ENCODE assay signal across 17 cellular contexts in the genomic region with DNA sequence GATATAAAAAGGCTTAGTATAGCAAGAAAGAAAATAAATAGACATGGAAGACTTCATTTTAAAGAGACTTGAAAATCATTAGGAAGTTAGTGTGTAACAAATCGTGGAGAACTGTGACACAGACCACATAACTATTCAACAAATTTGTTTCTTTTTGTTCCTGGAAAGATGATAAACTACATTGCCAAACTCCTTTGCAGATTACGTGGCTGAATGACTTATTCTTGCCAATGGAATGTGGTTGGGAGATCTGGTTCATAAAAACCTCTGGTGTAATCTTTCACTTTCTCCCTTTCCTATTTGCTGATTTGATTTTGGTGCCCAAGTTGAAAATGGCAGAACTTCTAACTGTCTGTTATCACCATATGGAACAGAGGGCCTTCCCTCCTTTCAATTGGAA.
A peak's percentile ranks its signal among the peaks of the same experiment; 100 is the strongest.
DNase-seq lines count a peak whose midpoint lies in the region; ATAC-seq and TF ChIP-seq lines count a peak whose summit lies in the region.
"Had no signal": no experiment of that assay in that cellular context is flagged by ENCODE, and none has a peak within 500 bp of the region (broad histone marks: within the 10 kb centered on the region; RNA-seq: fewer than 3 reads in every experiment).

No MANE protein-coding gene starts in this region.

- intact Hi-C loops in IMR-90 (cut with micrococcal nuclease), result loop anchor here (10.0 kb wide), 1 partner anchor 327 kb away; a partner anchor contains a TSS

- no peak overlapping the region for H3K14ac ChIP-seq in IMR-90 (replicated peaks; ENCODE audit: low read depth, low read length)

- H2AFZ ChIP-seq in IMR-90 (replicated peaks; ENCODE audit: low read length, poor library complexity), result no peak overlapping the region

- POLR2A ChIA-PET in AG04449 (lab: Yijun Ruan, JAX), result interaction anchor here (0.9 kb wide), 1 partner anchor 264 kb away, joined by 3 read pairs; no protein-coding TSS in a partner anchor
- POLR2A ChIA-PET in IMR-90 (lab: Charles Lee; ENCODE audit: unreplicated experiment), result no interaction called here

- no peak overlapping the region for H2AK9ac ChIP-seq in IMR-90 (replicated peaks; ENCODE audit: low read depth, low read length, poor library complexity)

- no peaks in the 10 kb centered on the region for H3K79me1 ChIP-seq in IMR-90 (ENCODE audit: low read depth in 1 of 2, low read length in 2 of 2)

- H3K9me3 ChIP-seq in IMR-90 (ENCODE audit: control insufficient read depth, insufficient read depth, low read length), result no peaks in the 10 kb centered on the region
- H3K9me3 ChIP-seq: A549, left lung, thyroid gland had no signal

- H2BK15ac ChIP-seq in IMR-90 (ENCODE audit: low read depth, low read length), result no peak overlapping the region

- DNase-seq in AG04449 (ENCODE audit: low read depth, low spot score) (peak; percentile 77), IMR-90 (peak; percentile 83), brain microvascular endothelial cell (peak; percentile 78), kidney epithelial cell (ENCODE audit: low read depth) (peak; percentile 37), NCI-H1694 (lab: John Stamatoyannopoulos, UW) (no peak), NCI-H524 treated with DMSO at 0.1 percent for 48 hours (lab: John Stamatoyannopoulos, UW) (no peak), RPMI8226 (no peak)
- DNase-seq in effector CD8-positive, alpha-beta T cell (lab: John Stamatoyannopoulos, UW), result no peak
- DNase-seq: activated CD8-positive, alpha-beta memory T cell treated with anti-CD3 and anti-CD28 coated beads for 24 hours; DMS53; head of caudate nucleus; left lung; NCI-H1092; NCI-H345; thyroid gland had no signal

- CTCF ChIA-PET in AG04449 (lab: Yijun Ruan, JAX) (no interaction called here), IMR-90 (lab: Yijun Ruan, JAX) (interaction anchor here (0.6 kb wide), 1 partner anchor 21 kb away, joined by 3 read pairs; no protein-coding TSS in a partner anchor)

- H3K23ac ChIP-seq in IMR-90 (ENCODE audit: low read depth, low read length), result no peak overlapping the region

- H2BK120ac ChIP-seq in IMR-90 (ENCODE audit: low read depth, low read length), result no peak overlapping the region

- peak; percentile 82 for ATAC-seq in IMR-90 (ENCODE audit: low read depth)
- ATAC-seq: A549, left lung, Panc1 had no signal

- in situ Hi-C loops in IMR-90 (cut with MboI; ENCODE audit: low sequenced_read_pairs) (no loop called here), brain microvascular endothelial cell (cut with HindIII; ENCODE audit: low pct_ligation_motif_present, low sequenced_read_pairs) (no loop called here)

- no peak overlapping the region for H3K9ac ChIP-seq in IMR-90 (ENCODE audit: low read depth, low read length)

- no peak overlapping the region for H3K4ac ChIP-seq in IMR-90 (ENCODE audit: low read depth, low read length)

- no TSS peak for BruUV-seq in IMR-90 (replicated peaks; lab: Mats Ljungman, UMichigan)

- H3K56ac ChIP-seq in IMR-90 (ENCODE audit: extremely low read depth, insufficient read depth, low read length), result no peak overlapping the region

- H3K27ac ChIP-seq in IMR-90 (ENCODE audit: insufficient read depth, low read length), result no peak overlapping the region
- no peak overlapping the region for H3K27ac ChIP-seq in brain microvascular endothelial cell
- H3K27ac ChIP-seq: A549, left lung, thyroid gland had no signal

- H4K91ac ChIP-seq in IMR-90 (ENCODE audit: insufficient read depth, low read depth, low read length), result no peak overlapping the region

- dilution Hi-C loops in IMR-90 (cut with HindIII; ENCODE audit: low sequenced_read_pairs, unreplicated experiment), result no loop called here

- no peak for TF ChIP-seq RAD21 in IMR-90 (IDR thresholded peaks at IDR 0.05; ENCODE audit: low read length)

- H3K36me3 ChIP-seq in IMR-90 (ENCODE audit: control insufficient read depth, insufficient read depth, low read length) (no peaks in the 10 kb centered on the region), brain microvascular endothelial cell (replicated peaks) (no peaks in the 10 kb centered on the region), kidney epithelial cell (ENCODE audit: control insufficient read depth, insufficient read depth, low read length) (no peaks in the 10 kb centered on the region)
- H3K36me3 ChIP-seq: left lung, thyroid gland had no signal

- H4K8ac ChIP-seq in IMR-90 (ENCODE audit: low read depth in 2 of 2, low read length in 2 of 2), result no peak overlapping the region

- no peak overlapping the region for H3K18ac ChIP-seq in IMR-90 (ENCODE audit: low read depth, low read length)

- no CpG with 5 or more reads among the region's 2 CpGs for WGBS in IMR-90 (ENCODE audit: extremely low coverage in 2 of 2, insufficient read length in 1 of 2), 2 experiments

- no peak overlapping the region for H3K4me3 ChIP-seq in AG04449 (ENCODE audit: low read depth, low read length)
- no peak overlapping the region for H3K4me3 ChIP-seq in IMR-90 (ENCODE audit: insufficient read depth, low read depth, low read length)
- no peak overlapping the region for H3K4me3 ChIP-seq in brain microvascular endothelial cell (ENCODE audit: low read depth, low read length)
- H3K4me3 ChIP-seq in kidney epithelial cell (ENCODE audit: low read depth, low read length), result no peak overlapping the region
- H3K4me3 ChIP-seq: A549, left lung, thyroid gland had no signal

- H3K4me2 ChIP-seq in IMR-90 (ENCODE audit: low read depth, low read length), result peak overlapping the region; percentile 72; the same call in 1 of the 2 replicates
- H3K4me2 ChIP-seq: A549 had no signal

- H3K4me1 ChIP-seq in IMR-90 (ENCODE audit: control insufficient read depth, insufficient read depth, low read length), result no peaks in the 10 kb centered on the region; the same call in 1 of the 2 replicates
- H3K4me1 ChIP-seq: A549, left lung, thyroid gland had no signal

- H4K20me1 ChIP-seq in IMR-90 (ENCODE audit: insufficient read depth, low read length), result no peaks in the 10 kb centered on the region

- TF ChIP-seq CTCF in AG04449 (IDR thresholded peaks at IDR 0.05; ENCODE audit: insufficient read depth, low read length, missing control alignments), result no peak
- no peak for TF ChIP-seq CTCF in IMR-90 (conservative IDR thresholded peaks at IDR 0.05; ENCODE audit: low read depth, low read length)
- no peak for TF ChIP-seq CTCF in brain microvascular endothelial cell (IDR thresholded peaks at IDR 0.05; ENCODE audit: low read depth, low read length, missing control alignments)
- TF ChIP-seq CTCF in kidney epithelial cell (IDR thresholded peaks at IDR 0.05; ENCODE audit: insufficient read depth, low read length, poor library complexity, severe bottlenecking), result no peak

- H2AK5ac ChIP-seq in IMR-90 (ENCODE audit: low read depth, low read length), result no peak overlapping the region

- H4K5ac ChIP-seq in IMR-90 (ENCODE audit: low read depth, low read length), result no peak overlapping the region

- no peaks in the 10 kb centered on the region for H3K9me1 ChIP-seq in IMR-90 (ENCODE audit: insufficient read depth, low read length)

- H2BK5ac ChIP-seq in IMR-90 (ENCODE audit: low read depth, low read length, poor library complexity, severe bottlenecking), result no peak overlapping the region

- no peaks in the 10 kb centered on the region for H3K27me3 ChIP-seq in IMR-90 (ENCODE audit: control insufficient read depth, insufficient read depth, low read length)
- H3K27me3 ChIP-seq in brain microvascular endothelial cell (replicated peaks), result no peaks in the 10 kb centered on the region
- H3K27me3 ChIP-seq in kidney epithelial cell (ENCODE audit: control insufficient read depth, insufficient read depth, low read length), result no peaks in the 10 kb centered on the region
- H3K27me3 ChIP-seq: left lung, thyroid gland had no signal

- H2BK20ac ChIP-seq in IMR-90 (ENCODE audit: low read depth, low read length), result no peak overlapping the region

- TF ChIP-seq POLR2A in IMR-90 (IDR thresholded peaks at IDR 0.05; ENCODE audit: low read depth, low read length), result no peak

TF ChIP-seq in IMR-90, 13 proteins besides CTCF, POLR2A, EP300 and RAD21:
- TF ChIP-seq CEBPB (IDR thresholded peaks at IDR 0.05; ENCODE audit: low read depth, low read length), result peak; percentile 84
- TF ChIP-seq NFE2L2 (IDR thresholded peaks at IDR 0.05; ENCODE audit: low read depth, low read length), result no peak
TF ChIP-seq in IMR-90: peak in this region for 1.

Comparison
In these comparisons a context has a peak if more than half of its experiments do, and no peak if none do; other contexts are left out.
1. DNase-seq: peak in AG04449 (single experiment), IMR-90 (single experiment), brain microvascular endothelial cell (single experiment) and kidney epithelial cell (single experiment); none in NCI-H1694 (single experiment), NCI-H524 treated with DMSO at 0.1 percent for 48 hours (single experiment), RPMI8226 (single experiment) and effector CD8-positive, alpha-beta T cell (single experiment).